10 cellular contexts compared by ENCODE assay signal in genomic region chrX:154380787-154381186, GRCh38. TPM values are rescaled to one million over a fixed set of nuclear protein-coding genes. Genes with fewer than 3 reads are reported as not detected.
DNase-seq lines count a peak whose midpoint lies in the region; ATAC-seq and TF ChIP-seq lines count a peak whose summit lies in the region.
"Had no signal": no experiment of that assay in that cellular context is flagged by ENCODE, and none has a peak within 500 bp of the region (broad histone marks: within the 10 kb centered on the region; RNA-seq: fewer than 3 reads in every experiment).

No MANE protein-coding gene starts in this region.

- DNase-seq in Calu3 (no peak), PC-3 (no peak), epithelial cell of esophagus (ENCODE audit: low read depth) (no peak), progenitor cell of endocrine pancreas (ENCODE audit: low spot score, unreplicated experiment) (no peak), HT-29 (ENCODE audit: low spot score) (no peak), mucosa of descending colon (no peak)
- DNase-seq in central memory CD4-positive, alpha-beta T cell = no peak
- DNase-seq: islet precursor cell, NCI-H524 had no signal

- no peak overlapping the region for H2AFZ ChIP-seq in PC-3 (ENCODE audit: low read length)

- POLR2A ChIA-PET in PC-3 (lab: Charles Lee; ENCODE audit: unreplicated experiment) = no interaction called here

- CTCF ChIA-PET in Calu3 (lab: Charles Lee) (no interaction called here), PC-3 (lab: Charles Lee) (no interaction called here)

- BruUV-seq in Calu3 (replicated peaks; lab: Mats Ljungman, UMichigan) (no TSS peak), PC-3 (replicated peaks; lab: Mats Ljungman, UMichigan) (no TSS peak)

- H3K9me2 ChIP-seq in PC-3 (replicated peaks; ENCODE audit: low read length) = no peaks in the 10 kb centered on the region

- H3K4me3 Mint-ChIP-seq in Calu3 (ENCODE audit: low read depth, unreplicated experiment) (peak overlapping the region; percentile 81), progenitor cell of endocrine pancreas (ENCODE audit: low read depth) (peak overlapping the region; percentile 80)

- H3K27me3 Mint-ChIP-seq in Calu3 (ENCODE audit: unreplicated experiment) (no peaks in the 10 kb centered on the region), progenitor cell of endocrine pancreas (no peaks in the 10 kb centered on the region)

- no peaks in the 10 kb centered on the region; the same call in 1 of the 2 replicates for H3K36me3 ChIP-seq in PC-3 (ENCODE audit: low read depth, low read length)
- no peaks in the 10 kb centered on the region for H3K36me3 ChIP-seq in mucosa of descending colon (ENCODE audit: low read depth)

- H3K36me3 Mint-ChIP-seq in Calu3 (ENCODE audit: insufficient read depth, unreplicated experiment) (peaks cover 48% of the 10 kb centered on the region), progenitor cell of endocrine pancreas (ENCODE audit: insufficient read depth) (peaks cover 2% of the 10 kb centered on the region)

- no peak for TF ChIP-seq CTCF in Calu3 (IDR thresholded peaks at IDR 0.05; ENCODE audit: unreplicated experiment)
- no peak for TF ChIP-seq CTCF in PC-3 (conservative IDR thresholded peaks at IDR 0.05; ENCODE audit: low read depth, low read length)
- no peak for TF ChIP-seq CTCF in epithelial cell of esophagus (IDR thresholded peaks at IDR 0.05; ENCODE audit: insufficient read depth, low read depth, low read length, missing control alignments)
- no peak for TF ChIP-seq CTCF in progenitor cell of endocrine pancreas (IDR thresholded peaks at IDR 0.05; ENCODE audit: unreplicated experiment)
- no peak for TF ChIP-seq CTCF in mucosa of descending colon (IDR thresholded peaks at IDR 0.05)

- H3K27me3 ChIP-seq in PC-3 (ENCODE audit: low read length) = no peaks in the 10 kb centered on the region

- H3K27ac Mint-ChIP-seq in Calu3 (ENCODE audit: unreplicated experiment) = peak overlapping the region; percentile 86
- H3K27ac Mint-ChIP-seq in progenitor cell of endocrine pancreas = peak overlapping the region; percentile 95

- peak overlapping the region; percentile 98; the same call in 1 of the 2 replicates for H3K9ac ChIP-seq in PC-3 (ENCODE audit: low read length)

- H3K4me2 ChIP-seq in PC-3 (ENCODE audit: low read length) = peak overlapping the region; percentile 98

- intact Hi-C loops in Calu3 (cut with micrococcal nuclease; ENCODE audit: unreplicated experiment) (no loop called here), PC-3 (cut with micrococcal nuclease) (no loop called here), mucosa of descending colon (cut with DNase I, micrococcal nuclease) (no loop called here)

- H3K4me1 ChIP-seq in PC-3 (ENCODE audit: insufficient read depth, low read length) (peaks cover 14% of the 10 kb centered on the region), mucosa of descending colon (ENCODE audit: low read depth) (no peaks in the 10 kb centered on the region)

- no peaks in the 10 kb centered on the region for H3K9me3 ChIP-seq in PC-3 (ENCODE audit: low read length)
- no peaks in the 10 kb centered on the region for H3K9me3 ChIP-seq in mucosa of descending colon

- H3K9me3 Mint-ChIP-seq in Calu3 (ENCODE audit: low read depth, unreplicated experiment) = no peaks in the 10 kb centered on the region
- peaks cover 2% of the 10 kb centered on the region for H3K9me3 Mint-ChIP-seq in progenitor cell of endocrine pancreas (ENCODE audit: low read depth)

- no peak overlapping the region for H3K27ac ChIP-seq in PC-3 (ENCODE audit: low read length)

- H3F3A ChIP-seq in PC-3 (ENCODE audit: low read length, unreplicated experiment) = no peaks in the 10 kb centered on the region

- ATAC-seq in PC-3 (no peak), mucosa of descending colon (no peak), GM21529 (IDR thresholded peaks at IDR 0.05; ENCODE audit: unreplicated experiment) (no peak)

- H3K4me1 Mint-ChIP-seq in Calu3 (ENCODE audit: low read depth, unreplicated experiment) = peaks cover 12% of the 10 kb centered on the region
- H3K4me1 Mint-ChIP-seq in progenitor cell of endocrine pancreas (ENCODE audit: low read depth) = peaks cover 9% of the 10 kb centered on the region

- peak overlapping the region; percentile 95 for H3K4me3 ChIP-seq in PC-3 (ENCODE audit: low read length)
- peak overlapping the region; percentile 66 for H3K4me3 ChIP-seq in epithelial cell of esophagus (ENCODE audit: low read length)
- H3K4me3 ChIP-seq in mucosa of descending colon = no peak overlapping the region

- H4K20me1 ChIP-seq in PC-3 (ENCODE audit: low read length) = peaks cover 5% of the 10 kb centered on the region; the same call in 1 of the 2 replicates

- H3K79me2 ChIP-seq in PC-3 (ENCODE audit: low read length) = peaks cover 29% of the 10 kb centered on the region

RNA-seq across cellular contexts. Expression of gene EMD, which starts 1.7 kb away (rescaled TPM):
- 75.1 TPM in 2 replicates for total RNA-seq in Calu3 (2022)
- 46.8 and 49.0 TPM in 2 replicates for total RNA-seq in PC-3 (2014; rRNA removed)
- total RNA-seq in progenitor cell of endocrine pancreas = 42.5 and 45.9 TPM in 2 replicates
- 70.5 and 87.0 TPM in 2 replicates for total RNA-seq in HT-29 (2014; rRNA removed; shearing (Covaris generic))
- total RNA-seq in mucosa of descending colon = 10 to 100 TPM; 32.3 to 73.0 (median 41.0) TPM

RNA-seq across cellular contexts. Expression of gene FLNA, which starts 6.4 kb away (rescaled TPM):
- 973 and 1,240 TPM in 2 replicates for total RNA-seq in Calu3 (2022)
- 2,058 and 3,170 TPM in 2 replicates for total RNA-seq in PC-3 (2014; rRNA removed)
- 765 and 777 TPM in 2 replicates for total RNA-seq in progenitor cell of endocrine pancreas
- total RNA-seq in HT-29 (2014; rRNA removed; shearing (Covaris generic)) = 482 and 516 TPM in 2 replicates
- total RNA-seq in mucosa of descending colon = 1,000 to 10,000 TPM in 1 of 3 donors, 100 to 1,000 TPM in 2; 164 to 4,590 (median 513) TPM

RNA-seq across cellular contexts. Expression of gene RPL10, which starts 17.4 kb away (rescaled TPM):
- total RNA-seq in Calu3 (2022) (1,458 and 1,495 TPM in 2 replicates), PC-3 (2014; rRNA removed) (2,879 and 3,401 TPM in 2 replicates), progenitor cell of endocrine pancreas (2,364 and 2,443 TPM in 2 replicates), mucosa of descending colon (1,000 to 10,000 TPM; 2,179 to 2,606 (median 2,424) TPM)
- 4,676 and 4,679 TPM in 2 replicates for total RNA-seq in HT-29 (2014; rRNA removed; shearing (Covaris generic))

RNA-seq across cellular contexts. Expression of gene DNASE1L1, which starts 28.3 kb away (rescaled TPM):
- total RNA-seq in Calu3 (2022) = 28.8 and 30.6 TPM in 2 replicates
- total RNA-seq in PC-3 (2014; rRNA removed) = 29.8 TPM in 2 replicates
- 12.7 and 14.3 TPM in 2 replicates for total RNA-seq in progenitor cell of endocrine pancreas
- 114 and 118 TPM in 2 replicates for total RNA-seq in HT-29 (2014; rRNA removed; shearing (Covaris generic))
- 10 to 100 TPM; 18.1 to 30.8 (median 25.6) TPM for total RNA-seq in mucosa of descending colon

RNA-seq across cellular contexts. Expression of gene TAFAZZIN, which starts 30.6 kb away (rescaled TPM):
- total RNA-seq in Calu3 (2022) (55.0 and 56.3 TPM in 2 replicates), PC-3 (2014; rRNA removed) (39.4 and 41.5 TPM in 2 replicates), progenitor cell of endocrine pancreas (34.5 and 38.4 TPM in 2 replicates), mucosa of descending colon (10 to 100 TPM; 38.2 to 44.7 (median 43.2) TPM)
- total RNA-seq in HT-29 (2014; rRNA removed; shearing (Covaris generic)) = 60.3 and 80.6 TPM in 2 replicates
